27 cellular contexts compared by ENCODE assay signal in the genomic region with DNA sequence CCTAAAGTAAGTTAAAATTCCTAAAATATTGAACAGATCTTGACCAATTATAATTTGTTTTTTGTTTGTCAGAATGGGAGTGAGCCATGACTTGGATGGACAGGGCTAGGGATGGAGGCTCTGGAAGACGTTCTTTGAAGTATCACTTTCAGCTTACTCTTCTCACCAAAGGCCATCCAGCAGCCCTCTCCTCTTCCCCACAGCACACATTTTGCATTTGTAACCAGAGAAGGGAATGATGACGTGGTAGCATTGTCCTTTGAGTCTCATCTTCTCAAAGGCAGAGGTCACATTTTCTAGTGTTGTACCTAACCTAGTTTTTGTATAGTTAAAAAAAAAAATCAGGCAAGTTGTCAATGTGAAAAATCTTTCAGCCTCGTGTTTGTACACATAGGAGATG. TPM values are rescaled to one million over a fixed set of nuclear protein-coding genes. Genes with fewer than 3 reads are reported as not detected.
"Had no signal": no experiment of that assay in that cellular context is flagged by ENCODE, and none has a peak within 500 bp of the region (broad histone marks: within the 10 kb centered on the region; RNA-seq: fewer than 3 reads in every experiment).

No MANE protein-coding gene starts in this region.

- H3K4me3 Mint-ChIP-seq: activated CD4-positive, alpha-beta memory T cell treated with anti-CD3 and anti-CD28 coated beads for 36 hours; natural killer cell; neural progenitor cell; T-cell had no signal

- H3K27ac ChIP-seq: foreskin keratinocyte, heart right ventricle, left lung, lower lobe of right lung, neural progenitor cell, spleen, suprapubic skin, WERI-Rb-1 had no signal

- H3K27me3 ChIP-seq: foreskin keratinocyte, heart right ventricle, left lung, neural progenitor cell, suprapubic skin, tibial nerve had no signal

- H3K36me3 Mint-ChIP-seq: activated CD4-positive, alpha-beta memory T cell treated with anti-CD3 and anti-CD28 coated beads for 36 hours; natural killer cell; T-cell had no signal

- H3K4me3 ChIP-seq: heart right ventricle, left lung, lower lobe of right lung, neural progenitor cell, spleen, suprapubic skin, tibial nerve had no signal

- H3K36me3 ChIP-seq: heart right ventricle, left lung, lower lobe of right lung, neural progenitor cell, spleen, suprapubic skin, tibial nerve, WERI-Rb-1 had no signal

- H3K9ac ChIP-seq: neural progenitor cell had no signal

- H2AFZ ChIP-seq: neural progenitor cell had no signal

- H3K27ac Mint-ChIP-seq: activated CD4-positive, alpha-beta memory T cell treated with anti-CD3 and anti-CD28 coated beads for 36 hours; natural killer cell; neural progenitor cell; T-cell had no signal

- H3K9me3 ChIP-seq: heart right ventricle, left lung, lower lobe of right lung, spleen, suprapubic skin, tibial nerve had no signal

- H3K9me3 Mint-ChIP-seq: activated CD4-positive, alpha-beta memory T cell treated with anti-CD3 and anti-CD28 coated beads for 36 hours; natural killer cell; T-cell had no signal

- H3K4me2 ChIP-seq: neural progenitor cell had no signal

- DNase-seq: activated CD8-positive, alpha-beta memory T cell treated with anti-CD3 and anti-CD28 coated beads, Interleukin-2, amount 50 U/mL, for 4 hours; activated gamma-delta T cell treated with Interleukin-2 at 50 U/mL for 16 hours; activated naive CD4-positive, alpha-beta T cell treated with anti-CD3 and anti-CD28 coated beads, Interleukin-2, amount 50 U/mL, for 16 hours; activated T-cell treated with anti-CD3 and anti-CD28 coated beads, Interleukin-2, amount 50 U/mL, for 1 hour; caudate nucleus; cortex of kidney; left lung; lower lobe of right lung; natural killer cell; spleen; T-cell; T1000 had no signal

- ATAC-seq: activated CD4-positive, CD25-positive, alpha-beta regulatory T cell treated with anti-CD3 and anti-CD28 coated beads, Interleukin-2, amount 50 U/mL, for 24 hours had no signal

RNA-seq across cellular contexts. Expression of gene AGR3, which starts 43.8 kb away (rescaled TPM):
- total RNA-seq: activated CD4-positive, alpha-beta memory T cell treated with anti-CD3 and anti-CD28 coated beads for 36 hours; activated CD8-positive, alpha-beta memory T cell treated with anti-CD3 and anti-CD28 coated beads for 36 hours; chondrocyte; endothelial cell of umbilical vein; foreskin keratinocyte; glomerular endothelial cell; heart right ventricle; mononuclear cell; natural killer cell; omental fat pad; right cardiac atrium; spleen; T-cell; tibial nerve had no signal
